Comparison of ENCODE assay signal across 1 cellular context in the genomic region with DNA sequence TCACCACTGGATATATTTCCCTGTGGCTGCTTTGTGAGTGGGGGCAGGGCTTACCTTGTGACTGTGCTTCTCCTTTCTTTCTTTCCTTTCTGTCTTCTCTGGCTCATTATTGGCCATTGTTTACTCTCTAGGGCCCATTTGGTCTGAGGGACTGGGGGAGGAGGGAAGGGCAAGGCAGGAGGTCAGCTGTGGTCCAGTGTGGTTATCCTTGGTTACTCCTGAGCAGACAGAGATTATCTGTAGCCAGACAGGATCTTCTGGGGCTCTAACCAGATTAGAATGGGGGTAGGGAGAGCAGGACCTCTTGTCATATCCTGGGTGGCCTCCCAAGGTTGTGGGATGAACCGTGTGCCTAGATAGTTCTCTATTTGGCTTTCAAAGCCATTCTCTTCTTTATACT.
TF ChIP-seq lines count a peak whose summit lies in the region.

No MANE protein-coding gene starts in this region.

TF ChIP-seq in K562, 482 proteins besides CTCF, POLR2A, EP300 and RAD21 (continued from another document and continues in another):
- TF ChIP-seq, protein P1, sequence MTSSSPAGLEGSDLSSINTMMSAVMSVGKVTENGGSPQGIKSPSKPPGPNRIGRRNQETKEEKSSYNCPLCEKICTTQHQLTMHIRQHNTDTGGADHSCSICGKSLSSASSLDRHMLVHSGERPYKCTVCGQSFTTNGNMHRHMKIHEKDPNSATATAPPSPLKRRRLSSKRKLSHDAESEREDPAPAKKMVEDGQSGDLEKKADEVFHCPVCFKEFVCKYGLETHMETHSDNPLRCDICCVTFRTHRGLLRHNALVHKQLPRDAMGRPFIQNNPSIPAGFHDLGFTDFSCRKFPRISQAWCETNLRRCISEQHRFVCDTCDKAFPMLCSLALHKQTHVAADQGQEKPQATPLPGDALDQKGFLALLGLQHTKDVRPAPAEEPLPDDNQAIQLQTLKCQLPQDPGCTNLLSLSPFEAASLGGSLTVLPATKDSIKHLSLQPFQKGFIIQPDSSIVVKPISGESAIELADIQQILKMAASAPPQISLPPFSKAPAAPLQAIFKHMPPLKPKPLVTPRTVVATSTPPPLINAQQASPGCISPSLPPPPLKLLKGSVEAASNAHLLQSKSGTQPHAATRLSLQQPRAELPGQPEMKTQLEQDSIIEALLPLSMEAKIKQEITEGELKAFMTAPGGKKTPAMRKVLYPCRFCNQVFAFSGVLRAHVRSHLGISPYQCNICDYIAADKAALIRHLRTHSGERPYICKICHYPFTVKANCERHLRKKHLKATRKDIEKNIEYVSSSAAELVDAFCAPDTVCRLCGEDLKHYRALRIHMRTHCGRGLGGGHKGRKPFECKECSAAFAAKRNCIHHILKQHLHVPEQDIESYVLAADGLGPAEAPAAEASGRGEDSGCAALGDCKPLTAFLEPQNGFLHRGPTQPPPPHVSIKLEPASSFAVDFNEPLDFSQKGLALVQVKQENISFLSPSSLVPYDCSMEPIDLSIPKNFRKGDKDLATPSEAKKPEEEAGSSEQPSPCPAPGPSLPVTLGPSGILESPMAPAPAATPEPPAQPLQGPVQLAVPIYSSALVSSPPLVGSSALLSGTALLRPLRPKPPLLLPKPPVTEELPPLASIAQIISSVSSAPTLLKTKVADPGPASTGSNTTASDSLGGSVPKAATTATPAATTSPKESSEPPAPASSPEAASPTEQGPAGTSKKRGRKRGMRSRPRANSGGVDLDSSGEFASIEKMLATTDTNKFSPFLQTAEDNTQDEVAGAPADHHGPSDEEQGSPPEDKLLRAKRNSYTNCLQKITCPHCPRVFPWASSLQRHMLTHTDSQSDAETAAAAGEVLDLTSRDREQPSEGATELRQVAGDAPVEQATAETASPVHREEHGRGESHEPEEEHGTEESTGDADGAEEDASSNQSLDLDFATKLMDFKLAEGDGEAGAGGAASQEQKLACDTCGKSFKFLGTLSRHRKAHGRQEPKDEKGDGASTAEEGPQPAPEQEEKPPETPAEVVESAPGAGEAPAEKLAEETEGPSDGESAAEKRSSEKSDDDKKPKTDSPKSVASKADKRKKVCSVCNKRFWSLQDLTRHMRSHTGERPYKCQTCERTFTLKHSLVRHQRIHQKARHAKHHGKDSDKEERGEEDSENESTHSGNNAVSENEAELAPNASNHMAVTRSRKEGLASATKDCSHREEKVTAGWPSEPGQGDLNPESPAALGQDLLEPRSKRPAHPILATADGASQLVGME (CRISPR knock-in tag; IDR thresholded peaks at IDR 0.05): no peak
- TF ChIP-seq HOXB6 (CRISPR knock-in tag; IDR thresholded peaks at IDR 0.05; ENCODE audit: borderline replicate concordance) (no peak), ZNF253 (CRISPR knock-in tag; conservative IDR thresholded peaks at IDR 0.05) (no peak), EGR1 (conservative IDR thresholded peaks at IDR 0.05) (peak; percentile 42), FOS (IDR thresholded peaks at IDR 0.05; ENCODE audit: extremely low read depth, insufficient read length) (no peak), ILK (tag; IDR thresholded peaks at IDR 0.05; ENCODE audit: borderline replicate concordance, low read depth) (no peak), CBX5 (IDR thresholded peaks at IDR 0.05; ENCODE audit: borderline replicate concordance, low read depth) (no peak), MCM3 (IDR thresholded peaks at IDR 0.05) (no peak), NFXL1 (CRISPR knock-in tag; IDR thresholded peaks at IDR 0.05) (no peak), ZFP1 (CRISPR knock-in tag; IDR thresholded peaks at IDR 0.05) (no peak), JUNB (CRISPR knock-in tag; conservative IDR thresholded peaks at IDR 0.05) (no peak), ZNF384 (IDR thresholded peaks at IDR 0.05; ENCODE audit: low read depth, low read length) (no peak), POLR2H (tag; IDR thresholded peaks at IDR 0.05; ENCODE audit: low read depth) (no peak), HMGN3 (IDR thresholded peaks at IDR 0.05; ENCODE audit: borderline replicate concordance, extremely low read depth, insufficient read length, low read depth, low read length) (peak; percentile 74), PHB2 (IDR thresholded peaks at IDR 0.05; ENCODE audit: low read depth) (peak; percentile 55; the same call in 1 of the 2 replicates), EHMT2 (IDR thresholded peaks at IDR 0.05) (no peak), MEIS2 (IDR thresholded peaks at IDR 0.05; ENCODE audit: partially characterized antibody) (peak; percentile 55), ZNF551 (CRISPR knock-in tag; IDR thresholded peaks at IDR 0.05) (no peak), ZNF830 (CRISPR knock-in tag; IDR thresholded peaks at IDR 0.05) (no peak), ZKSCAN3 (CRISPR knock-in tag; IDR thresholded peaks at IDR 0.05) (no peak), TAF1 (IDR thresholded peaks at IDR 0.05; ENCODE audit: control insufficient read depth, extremely low read depth, insufficient read depth, low read length, severe bottlenecking) (no peak), ZNF507 (tag; conservative IDR thresholded peaks at IDR 0.05) (no peak), MYBL2 (IDR thresholded peaks at IDR 0.05; ENCODE audit: low read depth) (no peak), MYBL2 (CRISPR knock-in tag; IDR thresholded peaks at IDR 0.05; ENCODE audit: borderline replicate concordance) (no peak), FOSL1 (tag; conservative IDR thresholded peaks at IDR 0.05) (peak; percentile 65), MTF1 (CRISPR knock-in tag; IDR thresholded peaks at IDR 0.05; ENCODE audit: borderline replicate concordance) (no peak), FUS (optimal IDR thresholded peaks at IDR 0.05; ENCODE audit: low read depth, low read length) (no peak), BRD9 (IDR thresholded peaks at IDR 0.05; ENCODE audit: low read depth, partially characterized antibody) (peak; percentile 92), ZNF431 (CRISPR knock-in tag; IDR thresholded peaks at IDR 0.05) (no peak), CBFA2T3 (IDR thresholded peaks at IDR 0.05) (peak; percentile 97)
- TF ChIP-seq, protein P2, sequence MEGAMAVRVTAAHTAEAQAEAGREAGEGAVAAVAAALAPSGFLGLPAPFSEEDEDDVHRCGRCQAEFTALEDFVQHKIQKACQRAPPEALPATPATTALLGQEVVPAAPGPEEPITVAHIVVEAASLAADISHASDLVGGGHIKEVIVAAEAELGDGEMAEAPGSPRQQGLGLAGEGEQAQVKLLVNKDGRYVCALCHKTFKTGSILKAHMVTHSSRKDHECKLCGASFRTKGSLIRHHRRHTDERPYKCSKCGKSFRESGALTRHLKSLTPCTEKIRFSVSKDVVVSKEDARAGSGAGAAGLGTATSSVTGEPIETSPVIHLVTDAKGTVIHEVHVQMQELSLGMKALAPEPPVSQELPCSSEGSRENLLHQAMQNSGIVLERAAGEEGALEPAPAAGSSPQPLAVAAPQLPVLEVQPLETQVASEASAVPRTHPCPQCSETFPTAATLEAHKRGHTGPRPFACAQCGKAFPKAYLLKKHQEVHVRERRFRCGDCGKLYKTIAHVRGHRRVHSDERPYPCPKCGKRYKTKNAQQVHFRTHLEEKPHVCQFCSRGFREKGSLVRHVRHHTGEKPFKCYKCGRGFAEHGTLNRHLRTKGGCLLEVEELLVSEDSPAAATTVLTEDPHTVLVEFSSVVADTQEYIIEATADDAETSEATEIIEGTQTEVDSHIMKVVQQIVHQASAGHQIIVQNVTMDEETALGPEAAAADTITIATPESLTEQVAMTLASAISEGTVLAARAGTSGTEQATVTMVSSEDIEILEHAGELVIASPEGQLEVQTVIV (CRISPR knock-in tag; IDR thresholded peaks at IDR 0.05; ENCODE audit: borderline replicate concordance): no peak
- TF ChIP-seq, protein P3, sequence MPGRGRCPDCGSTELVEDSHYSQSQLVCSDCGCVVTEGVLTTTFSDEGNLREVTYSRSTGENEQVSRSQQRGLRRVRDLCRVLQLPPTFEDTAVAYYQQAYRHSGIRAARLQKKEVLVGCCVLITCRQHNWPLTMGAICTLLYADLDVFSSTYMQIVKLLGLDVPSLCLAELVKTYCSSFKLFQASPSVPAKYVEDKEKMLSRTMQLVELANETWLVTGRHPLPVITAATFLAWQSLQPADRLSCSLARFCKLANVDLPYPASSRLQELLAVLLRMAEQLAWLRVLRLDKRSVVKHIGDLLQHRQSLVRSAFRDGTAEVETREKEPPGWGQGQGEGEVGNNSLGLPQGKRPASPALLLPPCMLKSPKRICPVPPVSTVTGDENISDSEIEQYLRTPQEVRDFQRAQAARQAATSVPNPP (IDR thresholded peaks at IDR 0.05; ENCODE audit: borderline replicate concordance, insufficient read depth, insufficient read length): no peak
- TF ChIP-seq, protein P4, sequence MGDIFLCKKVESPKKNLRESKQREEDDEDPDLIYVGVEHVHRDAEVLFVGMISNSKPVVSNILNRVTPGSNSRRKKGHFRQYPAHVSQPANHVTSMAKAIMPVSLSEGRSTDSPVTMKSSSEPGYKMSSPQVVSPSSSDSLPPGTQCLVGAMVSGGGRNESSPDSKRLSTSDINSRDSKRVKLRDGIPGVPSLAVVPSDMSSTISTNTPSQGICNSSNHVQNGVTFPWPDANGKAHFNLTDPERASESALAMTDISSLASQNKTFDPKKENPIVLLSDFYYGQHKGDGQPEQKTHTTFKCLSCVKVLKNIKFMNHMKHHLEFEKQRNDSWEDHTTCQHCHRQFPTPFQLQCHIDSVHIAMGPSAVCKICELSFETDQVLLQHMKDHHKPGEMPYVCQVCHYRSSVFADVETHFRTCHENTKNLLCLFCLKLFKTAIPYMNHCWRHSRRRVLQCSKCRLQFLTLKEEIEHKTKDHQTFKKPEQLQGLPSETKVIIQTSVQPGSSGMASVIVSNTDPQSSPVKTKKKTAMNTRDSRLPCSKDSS (IDR thresholded peaks at IDR 0.05; ENCODE audit: low read depth, partially characterized antibody): no peak
- TF ChIP-seq, protein P5, sequence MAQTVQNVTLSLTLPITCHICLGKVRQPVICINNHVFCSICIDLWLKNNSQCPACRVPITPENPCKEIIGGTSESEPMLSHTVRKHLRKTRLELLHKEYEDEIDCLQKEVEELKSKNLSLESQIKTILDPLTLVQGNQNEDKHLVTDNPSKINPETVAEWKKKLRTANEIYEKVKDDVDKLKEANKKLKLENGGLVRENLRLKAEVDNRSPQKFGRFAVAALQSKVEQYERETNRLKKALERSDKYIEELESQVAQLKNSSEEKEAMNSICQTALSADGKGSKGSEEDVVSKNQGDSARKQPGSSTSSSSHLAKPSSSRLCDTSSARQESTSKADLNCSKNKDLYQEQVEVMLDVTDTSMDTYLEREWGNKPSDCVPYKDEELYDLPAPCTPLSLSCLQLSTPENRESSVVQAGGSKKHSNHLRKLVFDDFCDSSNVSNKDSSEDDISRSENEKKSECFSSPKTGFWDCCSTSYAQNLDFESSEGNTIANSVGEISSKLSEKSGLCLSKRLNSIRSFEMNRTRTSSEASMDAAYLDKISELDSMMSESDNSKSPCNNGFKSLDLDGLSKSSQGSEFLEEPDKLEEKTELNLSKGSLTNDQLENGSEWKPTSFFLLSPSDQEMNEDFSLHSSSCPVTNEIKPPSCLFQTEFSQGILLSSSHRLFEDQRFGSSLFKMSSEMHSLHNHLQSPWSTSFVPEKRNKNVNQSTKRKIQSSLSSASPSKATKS (CRISPR knock-in tag; IDR thresholded peaks at IDR 0.05): no peak
- TF ChIP-seq, protein P6, sequence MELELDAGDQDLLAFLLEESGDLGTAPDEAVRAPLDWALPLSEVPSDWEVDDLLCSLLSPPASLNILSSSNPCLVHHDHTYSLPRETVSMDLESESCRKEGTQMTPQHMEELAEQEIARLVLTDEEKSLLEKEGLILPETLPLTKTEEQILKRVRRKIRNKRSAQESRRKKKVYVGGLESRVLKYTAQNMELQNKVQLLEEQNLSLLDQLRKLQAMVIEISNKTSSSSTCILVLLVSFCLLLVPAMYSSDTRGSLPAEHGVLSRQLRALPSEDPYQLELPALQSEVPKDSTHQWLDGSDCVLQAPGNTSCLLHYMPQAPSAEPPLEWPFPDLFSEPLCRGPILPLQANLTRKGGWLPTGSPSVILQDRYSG (tag; conservative IDR thresholded peaks at IDR 0.05; ENCODE audit: low read depth): no peak
- TF ChIP-seq, protein P7, sequence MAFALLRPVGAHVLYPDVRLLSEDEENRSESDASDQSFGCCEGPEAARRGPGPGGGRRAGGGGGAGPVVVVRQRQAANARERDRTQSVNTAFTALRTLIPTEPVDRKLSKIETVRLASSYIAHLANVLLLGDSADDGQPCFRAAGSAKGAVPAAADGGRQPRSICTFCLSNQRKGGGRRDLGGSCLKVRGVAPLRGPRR (CRISPR knock-in tag; IDR thresholded peaks at IDR 0.05): no peak
- TF ChIP-seq, protein P8, sequence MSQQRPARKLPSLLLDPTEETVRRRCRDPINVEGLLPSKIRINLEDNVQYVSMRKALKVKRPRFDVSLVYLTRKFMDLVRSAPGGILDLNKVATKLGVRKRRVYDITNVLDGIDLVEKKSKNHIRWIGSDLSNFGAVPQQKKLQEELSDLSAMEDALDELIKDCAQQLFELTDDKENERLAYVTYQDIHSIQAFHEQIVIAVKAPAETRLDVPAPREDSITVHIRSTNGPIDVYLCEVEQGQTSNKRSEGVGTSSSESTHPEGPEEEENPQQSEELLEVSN (IDR thresholded peaks at IDR 0.05; ENCODE audit: borderline replicate concordance in 1 of 2, extremely low read depth in 1 of 2, insufficient read depth in 1 of 2, insufficient read length in 1 of 2, low read depth in 1 of 2, low read length in 1 of 2, poor library complexity in 1 of 2, severe bottlenecking in 1 of 2): no peak
- TF ChIP-seq, protein P9, sequence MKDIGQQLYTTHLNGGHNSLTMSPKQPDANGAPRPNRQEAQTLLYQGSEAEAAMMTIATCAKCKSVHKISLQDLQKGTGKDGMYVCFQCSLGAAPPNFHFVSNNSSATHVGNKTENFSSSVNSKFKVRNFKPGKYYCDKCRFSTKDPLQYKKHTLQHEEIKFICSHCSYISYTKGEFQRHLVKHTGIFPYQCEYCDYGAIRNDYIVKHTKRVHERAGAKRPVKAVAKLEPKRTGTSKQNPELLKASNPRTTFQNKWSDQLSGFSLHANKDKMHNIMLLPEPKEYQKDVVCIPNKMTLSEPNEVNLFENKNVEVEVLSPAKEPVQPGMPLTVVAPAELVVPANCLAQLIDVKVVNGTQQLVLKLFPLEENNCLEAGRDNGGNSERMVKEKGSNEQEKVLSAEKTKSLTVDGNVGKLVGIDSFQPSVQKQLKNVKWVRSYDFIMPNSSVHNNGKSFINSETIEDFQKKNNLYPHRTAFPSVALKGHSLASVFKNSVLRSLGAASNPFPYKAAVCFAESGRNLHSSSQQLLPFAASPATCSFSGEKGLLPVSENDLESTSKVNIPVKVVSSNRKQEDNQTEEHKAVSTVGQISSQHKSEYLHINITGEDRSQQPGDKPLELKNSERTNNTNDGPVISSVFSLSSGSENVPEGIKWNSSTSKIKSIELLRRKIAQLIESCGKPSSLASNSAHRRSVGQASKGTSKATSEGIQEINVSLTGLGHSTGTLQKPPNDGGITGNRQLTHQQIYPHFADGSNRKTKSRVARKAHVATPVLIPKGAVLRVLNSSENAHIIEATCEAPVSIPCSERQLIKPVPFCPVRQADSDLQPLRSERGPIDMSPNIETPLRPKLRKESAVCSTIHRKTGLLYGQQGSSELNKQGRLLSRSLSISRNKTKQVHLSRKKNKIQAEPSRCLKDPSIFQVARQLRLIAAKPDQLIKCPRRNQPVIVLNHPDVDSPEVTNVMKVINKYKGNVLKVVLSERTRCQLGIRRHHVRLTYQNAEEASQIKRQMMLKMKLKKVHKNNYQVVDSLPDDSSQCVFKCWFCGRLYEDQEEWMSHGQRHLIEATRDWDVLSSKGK (CRISPR knock-in tag; IDR thresholded peaks at IDR 0.05): no peak
- TF ChIP-seq, protein P10, sequence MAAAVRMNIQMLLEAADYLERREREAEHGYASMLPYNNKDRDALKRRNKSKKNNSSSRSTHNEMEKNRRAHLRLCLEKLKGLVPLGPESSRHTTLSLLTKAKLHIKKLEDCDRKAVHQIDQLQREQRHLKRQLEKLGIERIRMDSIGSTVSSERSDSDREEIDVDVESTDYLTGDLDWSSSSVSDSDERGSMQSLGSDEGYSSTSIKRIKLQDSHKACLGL (CRISPR knock-in tag; IDR thresholded peaks at IDR 0.05; ENCODE audit: borderline replicate concordance, poor library complexity, severe bottlenecking): no peak
